In the genomic region with DNA sequence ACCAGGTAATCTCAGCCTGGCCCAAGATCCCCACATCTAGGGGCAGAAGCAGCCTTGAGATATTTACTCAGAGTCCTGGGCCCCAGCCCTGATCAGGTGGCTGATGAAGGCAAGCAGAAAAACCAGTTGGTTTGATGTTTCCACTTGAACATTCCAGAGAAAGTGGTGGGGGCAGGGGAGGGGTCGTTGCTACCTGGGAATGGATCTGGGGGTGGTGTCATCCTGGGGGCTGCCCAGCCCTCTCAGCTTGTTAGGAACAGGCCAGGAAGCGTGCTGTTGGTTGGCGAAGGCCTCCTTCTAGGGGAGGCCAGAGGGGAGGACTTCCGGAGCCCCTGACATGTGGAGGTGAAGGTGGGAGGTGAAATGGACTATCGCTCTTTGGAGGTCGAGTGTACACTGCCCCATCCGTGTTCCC, we compare ENCODE assay signal across 11 cellular contexts. TPM values are rescaled to one million over a fixed set of nuclear protein-coding genes. Genes with fewer than 3 reads are reported as not detected.
A peak's percentile ranks its signal among the peaks of the same experiment; 100 is the strongest.
DNase-seq lines count a peak whose midpoint lies in the region; ATAC-seq and TF ChIP-seq lines count a peak whose summit lies in the region.
"Had no signal": no experiment of that assay in that cellular context is flagged by ENCODE, and none has a peak within 500 bp of the region (broad histone marks: within the 10 kb centered on the region; RNA-seq: fewer than 3 reads in every experiment).

No MANE protein-coding gene starts in this region.

- H3K79me2 ChIP-seq in H9 (ENCODE audit: insufficient read depth, low read length) (no peaks in the 10 kb centered on the region), parathyroid adenoma (no peaks in the 10 kb centered on the region)

- H3K36me3 ChIP-seq in iPS-15b (ENCODE audit: control insufficient read depth, insufficient read depth, low read length) (peaks cover 5% of the 10 kb centered on the region), parathyroid adenoma (ENCODE audit: control insufficient read depth, insufficient read depth, low read length) (no peaks in the 10 kb centered on the region)
- H3K36me3 ChIP-seq: cardiac muscle cell had no signal

- H3K56ac ChIP-seq in H9 (ENCODE audit: insufficient read length, low read depth, low read length) = no peak overlapping the region

- H2BK20ac ChIP-seq in H9 (ENCODE audit: low read depth, low read length, poor library complexity, severe bottlenecking) = no peak overlapping the region

- TF ChIP-seq CTCF in H9 (conservative IDR thresholded peaks at IDR 0.05) (peak; percentile 32; the same call in 1 of the 3 replicates), parathyroid adenoma (IDR thresholded peaks at IDR 0.05) (no peak)

- peak overlapping the region; percentile 37 to 67 for H3K4me3 Mint-ChIP-seq in H9
- H3K4me3 Mint-ChIP-seq: activated T-cell treated with anti-CD3 and anti-CD28 coated beads, Interleukin-2, amount 50 U/mL, for 24 hours had no signal

- no peak overlapping the region for H3K27ac ChIP-seq in H9 (ENCODE audit: insufficient read length, low read depth, low read length)
- H3K27ac ChIP-seq in parathyroid adenoma = peak overlapping the region; percentile 98
- H3K27ac ChIP-seq: cardiac muscle cell had no signal

- H2BK15ac ChIP-seq in H9 (ENCODE audit: low read depth, low read length) = no peak overlapping the region

- no peaks in the 10 kb centered on the region for H3K79me1 ChIP-seq in H9 (ENCODE audit: insufficient read depth, low read depth, low read length, poor library complexity, severe bottlenecking)

- WGBS in H9 (ENCODE audit: extremely low coverage, insufficient read length, low lambda C conversion rate) = no CpG with 5 or more reads among the region's 7 CpGs

- peak overlapping the region; percentile 13 for H2AK5ac ChIP-seq in H9 (ENCODE audit: insufficient read length, low read length)

- peak overlapping the region; percentile 93 for H4K91ac ChIP-seq in H9 (ENCODE audit: insufficient read length, low read depth, low read length)

- peak overlapping the region; percentile 7 for H2BK5ac ChIP-seq in H9 (ENCODE audit: insufficient read length, low read length)

- peak overlapping the region; percentile 98 for H3K18ac ChIP-seq in H9 (ENCODE audit: insufficient read length, low read depth, low read length)

- ATAC-seq in HG02938 (IDR thresholded peaks at IDR 0.05; ENCODE audit: unreplicated experiment) = no peak
- ATAC-seq: naive thymus-derived CD8-positive, alpha-beta T cell had no signal

- peak overlapping the region; percentile 84 for H2BK120ac ChIP-seq in H9 (ENCODE audit: low read depth, low read length, poor library complexity, severe bottlenecking)

- H3K23me2 ChIP-seq in H9 (ENCODE audit: insufficient read length, low read depth, low read length, poor library complexity, severe bottlenecking) = peaks cover 10% of the 10 kb centered on the region

- peak overlapping the region; percentile 17 for H3K4me2 ChIP-seq in H9 (ENCODE audit: insufficient read depth, insufficient read length, low read length)
- peak overlapping the region; percentile 59 for H3K4me2 ChIP-seq in parathyroid adenoma (ENCODE audit: low read length)

- peak overlapping the region; percentile 93 to 100 (median 99) for H3K27ac Mint-ChIP-seq in H9
- H3K27ac Mint-ChIP-seq: activated T-cell treated with anti-CD3 and anti-CD28 coated beads, Interleukin-2, amount 50 U/mL, for 24 hours had no signal

- peak overlapping the region; percentile 61 for H3K4me3 ChIP-seq in iPS-15b (ENCODE audit: low read depth, low read length)
- H3K4me3 ChIP-seq in parathyroid adenoma (ENCODE audit: low read depth, low read length) = peak overlapping the region; percentile 32
- H3K4me3 ChIP-seq: cardiac muscle cell had no signal

- H4K20me1 ChIP-seq in H9 (ENCODE audit: control insufficient read depth, insufficient read depth, insufficient read length) = no peaks in the 10 kb centered on the region

- H4K5ac ChIP-seq in H9 (ENCODE audit: insufficient read length, low read depth, low read length) = peak overlapping the region; percentile 96

- H3K4ac ChIP-seq in H9 (ENCODE audit: low read depth, low read length) = peak overlapping the region; percentile 85

- H3K23ac ChIP-seq in H9 (ENCODE audit: insufficient read length, low read depth, low read length) = no peak overlapping the region

- peaks cover 15% of the 10 kb centered on the region for H3K27me3 Mint-ChIP-seq in H9 (ENCODE audit: low read depth)
- H3K27me3 Mint-ChIP-seq: activated T-cell treated with anti-CD3 and anti-CD28 coated beads, Interleukin-2, amount 50 U/mL, for 24 hours; naive thymus-derived CD8-positive, alpha-beta T cell had no signal

- peak overlapping the region; percentile 86 for H3T11ph ChIP-seq in H9 (ENCODE audit: low read length)

- H3K27me3 ChIP-seq in H9 (ENCODE audit: insufficient read depth, low read length) (no peaks in the 10 kb centered on the region; the same call in 1 of the 2 replicates), iPS-15b (ENCODE audit: control insufficient read depth, insufficient read depth, low read length) (no peaks in the 10 kb centered on the region), parathyroid adenoma (ENCODE audit: control insufficient read depth, insufficient read depth, low read length) (no peaks in the 10 kb centered on the region)
- H3K27me3 ChIP-seq: cardiac muscle cell had no signal

- H4K8ac ChIP-seq in H9 (replicated peaks; ENCODE audit: insufficient read length, low read depth, low read length) = peak overlapping the region; percentile 40

- no peak overlapping the region for H2AFZ ChIP-seq in H9 (ENCODE audit: low read length)
- H2AFZ ChIP-seq in parathyroid adenoma = peak overlapping the region; percentile 92

- DNase-seq in H9 (peak; percentile 80), NCI-H748 treated with DMSO at 0.1 percent for 48 hours (lab: John Stamatoyannopoulos, UW) (peak; percentile 30), NCI-H774 (lab: John Stamatoyannopoulos, UW) (no peak), DMS 273 treated with DMSO at 0.1 percent for 48 hours (lab: John Stamatoyannopoulos, UW) (no peak), T-helper 2 cell (no peak)
- DNase-seq: activated T-cell treated with anti-CD3 and anti-CD28 coated beads, Interleukin-2, amount 50 U/mL, for 24 hours had no signal

- peaks cover 0 to 8% (median 0%) of the 10 kb centered on the region in 3 experiments; a peak in 4 of 7 replicates for H3K36me3 Mint-ChIP-seq in H9 (ENCODE audit: insufficient read depth in 1 of 3, low read depth in 3 of 3)
- H3K36me3 Mint-ChIP-seq: naive thymus-derived CD8-positive, alpha-beta T cell had no signal

- peaks cover 36 to 47% of the 10 kb centered on the region in 2 experiments for H3K4me1 Mint-ChIP-seq in H9

- H3K4me1 ChIP-seq in H9 (ENCODE audit: insufficient read depth, low read length) (peaks cover 8% of the 10 kb centered on the region; the same call in 1 of the 2 replicates), iPS-15b (ENCODE audit: control insufficient read depth, insufficient read depth, low read length) (peaks cover 23% of the 10 kb centered on the region), parathyroid adenoma (peaks cover 29% of the 10 kb centered on the region)

- H3K9me3 Mint-ChIP-seq in H9 = peaks cover 0 to 2% of the 10 kb centered on the region in 2 experiments; a peak in 1 of 5 replicates
- H3K9me3 Mint-ChIP-seq: activated T-cell treated with anti-CD3 and anti-CD28 coated beads, Interleukin-2, amount 50 U/mL, for 24 hours; naive thymus-derived CD8-positive, alpha-beta T cell had no signal

- H3K9me3 ChIP-seq in H9 (ENCODE audit: control insufficient read depth, low read depth, low read length) = no peaks in the 10 kb centered on the region
- H3K9me3 ChIP-seq in iPS-15b (ENCODE audit: control insufficient read depth, insufficient read depth, low read length) = no peaks in the 10 kb centered on the region
- no peaks in the 10 kb centered on the region for H3K9me3 ChIP-seq in parathyroid adenoma (ENCODE audit: control insufficient read depth, low read length)

- H2BK12ac ChIP-seq in H9 (ENCODE audit: insufficient read length, low read depth, low read length) = peak overlapping the region; percentile 92

- H3K9ac ChIP-seq in H9 (ENCODE audit: extremely low read depth, insufficient read length, low read length) = peak overlapping the region; percentile 36
- H3K9ac ChIP-seq in iPS-15b (ENCODE audit: low read depth, low read length) = peak overlapping the region; percentile 84
- peak overlapping the region; percentile 70 for H3K9ac ChIP-seq in parathyroid adenoma

- peak overlapping the region; percentile 96 for H3K14ac ChIP-seq in H9 (ENCODE audit: insufficient read depth, low read length)

RNA-seq across cellular contexts. Expression of a gene that starts 3.7 kb away (rescaled TPM):
- 29.4 and 34.4 TPM in 2 replicates for total RNA-seq in H9 (2021)

RNA-seq across cellular contexts. Expression of a gene that starts 22.9 kb away (rescaled TPM):
- total RNA-seq in H9 (2021) = 9.3 and 10.1 TPM in 2 replicates

RNA-seq across cellular contexts. Expression of a gene that starts 27.7 kb away (rescaled TPM):
- total RNA-seq in H9 (2021) = 16.5 and 16.9 TPM in 2 replicates
- total RNA-seq: naive thymus-derived CD8-positive, alpha-beta T cell had no signal

RNA-seq across cellular contexts. Expression of a gene that starts 58.9 kb away (rescaled TPM):
- total RNA-seq in H9 (2021) = 68.5 and 78.1 TPM in 2 replicates

RNA-seq across cellular contexts. Expression of a gene that starts 59.1 kb away (rescaled TPM):
- 8.1 and 8.7 TPM in 2 replicates for total RNA-seq in H9 (2021)

Comparison
In these comparisons a context has a peak if more than half of its experiments do, and no peak if none do; other contexts are left out.
1. DNase-seq: peak in H9 (single experiment) and NCI-H748 treated with DMSO at 0.1 percent for 48 hours (single experiment); none in NCI-H774 (single experiment), DMS 273 treated with DMSO at 0.1 percent for 48 hours (single experiment) and T-helper 2 cell (0 of 5).
2. Peak in every context shown above with its lines, with median percentiles within 50 percentile points of each other: H3K9ac ChIP-seq.